9 cellular contexts compared by ENCODE assay signal in genomic region chr22:22450343-22450839, GRCh38. TPM values are rescaled to one million over a fixed set of nuclear protein-coding genes. Genes with fewer than 3 reads are reported as not detected.
DNase-seq lines count a peak whose midpoint lies in the region; ATAC-seq, FAIRE-seq and TF ChIP-seq lines count a peak whose summit lies in the region.
"Had no signal": no experiment of that assay in that cellular context is flagged by ENCODE, and none has a peak within 500 bp of the region (broad histone marks: within the 10 kb centered on the region; RNA-seq: fewer than 3 reads in every experiment).

No MANE protein-coding gene starts in this region.

- intact Hi-C loops in right lobe of liver (cut with DNase I): no loop called here
- intact Hi-C loops in HepG2 (cut with micrococcal nuclease; ENCODE audit: unreplicated experiment): no loop called here
- intact Hi-C loops in esophagus muscularis mucosa (cut with DNase I): no loop called here

- H3K36me3 ChIP-seq in right lobe of liver (no peaks in the 10 kb centered on the region), HepG2 (replicated peaks in 1 of 2; ENCODE audit: control insufficient read depth in 1 of 2, insufficient read depth in 2 of 2, low read length in 2 of 2) (no peaks in the 10 kb centered on the region), SK-N-SH (replicated peaks in 1 of 2; ENCODE audit: control insufficient read depth in 1 of 2, insufficient read depth in 2 of 2, low read length in 1 of 2) (no peaks in the 10 kb centered on the region), esophagus muscularis mucosa (no peaks in the 10 kb centered on the region)
- H3K36me3 ChIP-seq: heart right ventricle had no signal

- H3K9me3 ChIP-seq in right lobe of liver (no peaks in the 10 kb centered on the region), HepG2 (ENCODE audit: low read length) (peaks cover 12% of the 10 kb centered on the region; the same call in 1 of the 2 replicates), SK-N-SH (no peaks in the 10 kb centered on the region), esophagus muscularis mucosa (peaks cover 0 to 16% (median 7%) of the 10 kb centered on the region in 4 donors)

- H3K9ac ChIP-seq in HepG2 (ENCODE audit: insufficient read depth, low read depth, low read length) (no peak overlapping the region), SK-N-SH (no peak overlapping the region)

- no TSS peak for BruUV-seq in HepG2 (replicated peaks; lab: Mats Ljungman, UMichigan)

- CTCF ChIA-PET in HepG2 (lab: Yijun Ruan, JAX; ENCODE audit: low intra/inter-chr PET ratio, low total read pairs): no interaction called here
- CTCF ChIA-PET in SK-N-SH (lab: Yijun Ruan, JAX): interaction anchor here (0.6 to 2.7 kb wide), 7 partner anchors 11 to 409 kb away, joined by 3 to 13 read pairs (median 3); no protein-coding TSS in a partner anchor
- CTCF ChIA-PET in activated naive CD4-positive, alpha-beta T cell treated with anti-CD3 and anti-CD28 coated beads, Interleukin-2, amount 10 ng/mL, durations not matched to agents 7 days and 5 days (lab: Charles Lee): interaction anchor here (1.1 kb wide), 1 partner anchor 13 kb away, joined by 5 read pairs; no protein-coding TSS in a partner anchor

- no peaks in the 10 kb centered on the region for H3K4me1 Mint-ChIP-seq in activated naive CD4-positive, alpha-beta T cell treated with anti-CD3 and anti-CD28 coated beads, Interleukin-2, amount 10 ng/mL, durations not matched to agents 7 days and 5 days

- TF ChIP-seq RAD21 in HepG2 (CRISPR knock-in tag; IDR thresholded peaks at IDR 0.05) (no peak), SK-N-SH (IDR thresholded peaks at IDR 0.05; ENCODE audit: low read length) (no peak)

- H3K27me3 Mint-ChIP-seq in activated naive CD4-positive, alpha-beta T cell treated with anti-CD3 and anti-CD28 coated beads, Interleukin-2, amount 10 ng/mL, durations not matched to agents 7 days and 5 days: peaks cover 47% of the 10 kb centered on the region

- H4K20me1 ChIP-seq in HepG2 (ENCODE audit: insufficient read depth, low read length): no peaks in the 10 kb centered on the region
- H4K20me1 ChIP-seq in SK-N-SH (ENCODE audit: insufficient read depth): no peaks in the 10 kb centered on the region

- 25% methylated on average over 4 of the region's 4 CpGs for WGBS in right lobe of liver (ENCODE audit: insufficient coverage, low coverage, low lambda C conversion rate, missing lambda C conversion rate)
- 10% methylated on average over 4 of the region's 4 CpGs for WGBS in HepG2 (ENCODE audit: low lambda C conversion rate)
- WGBS in SK-N-SH (ENCODE audit: low lambda C conversion rate): 12% methylated on average over 2 of the region's 4 CpGs
- 25% methylated on average over 4 of the region's 4 CpGs for WGBS in esophagus muscularis mucosa

- H3K4me3 Mint-ChIP-seq in activated naive CD4-positive, alpha-beta T cell treated with anti-CD3 and anti-CD28 coated beads, Interleukin-2, amount 10 ng/mL, durations not matched to agents 7 days and 5 days: no peak overlapping the region

- H3K9me3 Mint-ChIP-seq in activated naive CD4-positive, alpha-beta T cell treated with anti-CD3 and anti-CD28 coated beads, Interleukin-2, amount 10 ng/mL, durations not matched to agents 7 days and 5 days: peaks cover 10% of the 10 kb centered on the region

- H3K4me1 ChIP-seq in right lobe of liver (no peaks in the 10 kb centered on the region), HepG2 (ENCODE audit: insufficient read depth, low read length) (peaks cover 8% of the 10 kb centered on the region; the same call in 1 of the 2 replicates), SK-N-SH (ENCODE audit: control insufficient read depth in 1 of 2, insufficient read depth in 2 of 2, low read depth in 1 of 2, low read length in 1 of 2) (no peaks in the 10 kb centered on the region; a peak in 1 of 4 replicates), esophagus muscularis mucosa (no peaks in the 10 kb centered on the region)
- H3K4me1 ChIP-seq: heart right ventricle had no signal

- H2AFZ ChIP-seq in HepG2 (ENCODE audit: low read length): no peak overlapping the region
- no peak overlapping the region for H2AFZ ChIP-seq in SK-N-SH (ENCODE audit: low read depth)

- in situ Hi-C loops in HepG2 (cut with HindIII; ENCODE audit: extremely low pct_ligation_motif_present, low pct_unique_long_range_greater_than_20kb): no loop called here

- no peak for TF ChIP-seq EP300 in HepG2 (IDR thresholded peaks at IDR 0.05; ENCODE audit: low read depth in 2 of 2, low read length in 2 of 2)
- TF ChIP-seq EP300 in HepG2 (CRISPR knock-in tag; IDR thresholded peaks at IDR 0.05; ENCODE audit: borderline replicate concordance): no peak
- no peak for TF ChIP-seq EP300 in SK-N-SH (IDR thresholded peaks at IDR 0.05; ENCODE audit: borderline replicate concordance in 1 of 2, low read depth in 1 of 2, low read length in 1 of 2)
- no peak for TF ChIP-seq EP300 in esophagus muscularis mucosa (IDR thresholded peaks at IDR 0.05)

- TF ChIP-seq POLR2A in right lobe of liver (IDR thresholded peaks at IDR 0.05): no peak
- TF ChIP-seq POLR2A in HepG2 (IDR thresholded peaks at IDR 0.05; ENCODE audit: insufficient read depth in 1 of 2, low read depth in 2 of 2, low read length in 2 of 2): no peak
- TF ChIP-seq POLR2A in esophagus muscularis mucosa (IDR thresholded peaks at IDR 0.05; ENCODE audit: low read depth): no peak

- no peaks in the 10 kb centered on the region for H3K36me3 Mint-ChIP-seq in activated naive CD4-positive, alpha-beta T cell treated with anti-CD3 and anti-CD28 coated beads, Interleukin-2, amount 10 ng/mL, durations not matched to agents 7 days and 5 days

- TF ChIP-seq CTCF in right lobe of liver (IDR thresholded peaks at IDR 0.05) (no peak), HepG2 (CRISPR knock-in tag; IDR thresholded peaks at IDR 0.05) (no peak), SK-N-SH (IDR thresholded peaks at IDR 0.05) (no peak), esophagus muscularis mucosa (IDR thresholded peaks at IDR 0.05) (no peak)

- ATAC-seq in right lobe of liver (peak; percentile 28 to 57 (median 48)), HepG2 (no peak), HG03097 (IDR thresholded peaks at IDR 0.05; ENCODE audit: low FRiP score, unreplicated experiment) (peak; percentile 74)

- H3K9me2 ChIP-seq in SK-N-SH: no peaks in the 10 kb centered on the region

- H3K27ac ChIP-seq in right lobe of liver: no peak overlapping the region
- no peak overlapping the region for H3K27ac ChIP-seq in HepG2 (ENCODE audit: extremely low read length, insufficient read depth, low read length)
- no peak overlapping the region for H3K27ac ChIP-seq in SK-N-SH (ENCODE audit: low read depth in 2 of 2, low read length in 1 of 2)
- no peak overlapping the region for H3K27ac ChIP-seq in esophagus muscularis mucosa (replicated peaks in 1 of 4)
- H3K27ac ChIP-seq: heart right ventricle had no signal

- H3F3A ChIP-seq in SK-N-SH (replicated peaks; ENCODE audit: insufficient read depth): no peaks in the 10 kb centered on the region

- H3K27me3 ChIP-seq in right lobe of liver (no peaks in the 10 kb centered on the region), HepG2 (ENCODE audit: control insufficient read depth in 1 of 2, insufficient read depth in 2 of 2, low read length in 2 of 2) (peaks cover 0 to 18% of the 10 kb centered on the region in 2 experiments; a peak in 2 of 5 replicates), SK-N-SH (ENCODE audit: insufficient read depth) (peaks cover 4% of the 10 kb centered on the region; the same call in 1 of the 2 replicates), esophagus muscularis mucosa (peaks cover 0 to 48% (median 0%) of the 10 kb centered on the region in 4 donors)

- no peak for DNase-seq in right lobe of liver
- no peak for DNase-seq in HepG2 (ENCODE audit: low spot score)
- DNase-seq in SKM-1 treated with dmso at 0.1 percent for 144 hours (lab: John Stamatoyannopoulos, UW; ENCODE audit: unreplicated experiment): peak; percentile 87
- no peak for DNase-seq in NCI-H524 treated with DMSO at 0.1 percent for 48 hours (lab: John Stamatoyannopoulos, UW)
- DNase-seq in SK-N-SH: no peak
- DNase-seq in activated naive CD4-positive, alpha-beta T cell treated with anti-CD3 and anti-CD28 coated beads, Interleukin-2, amount 10 ng/mL, durations not matched to agents 7 days and 5 days: no peak
- DNase-seq in esophagus muscularis mucosa (ENCODE audit: extremely low spot score): no peak

- no peak overlapping the region for H3K4me2 ChIP-seq in HepG2 (ENCODE audit: low read depth, low read length)
- no peak overlapping the region for H3K4me2 ChIP-seq in SK-N-SH

- FAIRE-seq in HepG2 (lab: Jason Lieb, UNC): no peak

- no peak overlapping the region for H3K27ac Mint-ChIP-seq in activated naive CD4-positive, alpha-beta T cell treated with anti-CD3 and anti-CD28 coated beads, Interleukin-2, amount 10 ng/mL, durations not matched to agents 7 days and 5 days

- H3K79me2 ChIP-seq in HepG2 (ENCODE audit: insufficient read depth, low read length) (no peaks in the 10 kb centered on the region), SK-N-SH (ENCODE audit: insufficient read depth) (no peaks in the 10 kb centered on the region)

- H3K4me3 ChIP-seq in right lobe of liver (no peak overlapping the region), HepG2 (replicated peaks in 1 of 3; ENCODE audit: insufficient read depth in 1 of 3, low read depth in 2 of 3, low read length in 3 of 3) (no peak overlapping the region), SK-N-SH (ENCODE audit: low read depth in 2 of 2, low read length in 1 of 2) (no peak overlapping the region), esophagus muscularis mucosa (no peak overlapping the region)
- H3K4me3 ChIP-seq: heart right ventricle had no signal

- POLR2A ChIA-PET in HepG2 (lab: Yijun Ruan, JAX): no interaction called here
- POLR2A ChIA-PET in SK-N-SH (lab: Yijun Ruan, JAX): no interaction called here

RNA-seq across cellular contexts. Expression of gene ZNF280B, which starts 58.2 kb away (rescaled TPM):
- total RNA-seq in right lobe of liver (under 1 TPM in 4 of 6 experiments, not detected in 2; 0.06 to 0.31 (median 0.10) TPM), HepG2 (2016; rRNA removed; fragmentation: Illumina TruSeq; extraction: Trizol) (3.7 and 6.1 TPM in 2 replicates), esophagus muscularis mucosa (under 1 TPM; 0.33 to 0.71 (median 0.55) TPM)
- total RNA-seq in HepG2 (2016; cell fraction: cytosol; rRNA removed; fragmentation: Illumina TruSeq; extraction: Trizol; ENCODE audit: low read depth): 0.62 and 0.91 TPM in 2 replicates
- 3.8 and 5.6 TPM in 2 replicates for total RNA-seq in HepG2 (2016; cell fraction: insoluble cytoplasmic fraction; rRNA removed; fragmentation: Illumina TruSeq; extraction: Trizol)
- total RNA-seq in HepG2 (2016; cell fraction: membrane; rRNA removed; fragmentation: Illumina TruSeq; extraction: Trizol): 4.1 TPM in 2 replicates
- total RNA-seq in HepG2 (2016; cell fraction: nucleus; rRNA removed; fragmentation: Illumina TruSeq; extraction: Trizol): 3.1 and 4.0 TPM in 2 replicates
- polyA plus RNA-seq in HepG2 (2011; rRNA removed) (3.3 and 3.9 TPM in 2 replicates), SK-N-SH (2012; rRNA removed) (0.82 and 1.2 TPM in 2 replicates)
- polyA plus RNA-seq in HepG2 (2011; cell fraction: cytosol; rRNA removed): 1.7 and 2.9 TPM in 2 replicates
- polyA plus RNA-seq in HepG2 (2011; cell fraction: nucleus; rRNA removed): 1.5 and 2.3 TPM in 2 replicates
- 1.9 and 2.0 TPM in 2 replicates for polyA plus RNA-seq in HepG2 (2012)
- 0.16 and 0.28 TPM in 2 replicates for polyA plus RNA-seq in HepG2 (2016; cell fraction: cytosol; fragmentation: Illumina TruSeq; extraction: Trizol; ENCODE audit: low read depth)
- 4.7 TPM in 2 replicates for polyA plus RNA-seq in HepG2 (2016; cell fraction: insoluble cytoplasmic fraction; fragmentation: Illumina TruSeq; extraction: Trizol; ENCODE audit: low read depth)
- 1.4 and 1.8 TPM in 2 replicates for polyA plus RNA-seq in HepG2 (2016; cell fraction: membrane; fragmentation: Illumina TruSeq; extraction: Trizol; ENCODE audit: low read depth)
- 5.9 and 6.1 TPM in 2 replicates for polyA plus RNA-seq in HepG2 (2016; cell fraction: nucleus; fragmentation: Illumina TruSeq; extraction: Trizol; ENCODE audit: insufficient read depth, low read depth)
- polyA minus RNA-seq in HepG2 (2011; rRNA and poly(A)+ RNA removed; ENCODE audit: low replicate concordance): 3.0 and 3.6 TPM in 2 replicates
- polyA minus RNA-seq in HepG2 (2011; cell fraction: cytosol; rRNA and poly(A)+ RNA removed): 3.1 and 3.5 TPM in 2 replicates
- polyA minus RNA-seq in HepG2 (2011; cell fraction: nucleus; rRNA and poly(A)+ RNA removed): 6.4 and 7.5 TPM in 2 replicates
- 1.1 TPM in 2 replicates for polyA plus RNA-seq in SK-N-SH (2012; cell fraction: cytosol; rRNA removed)
- 0.70 and 1.3 TPM in 2 replicates for polyA plus RNA-seq in SK-N-SH (2012; cell fraction: nucleus; rRNA removed)
